Comparison of ENCODE assay signal across 8 cellular contexts in the genomic region with DNA sequence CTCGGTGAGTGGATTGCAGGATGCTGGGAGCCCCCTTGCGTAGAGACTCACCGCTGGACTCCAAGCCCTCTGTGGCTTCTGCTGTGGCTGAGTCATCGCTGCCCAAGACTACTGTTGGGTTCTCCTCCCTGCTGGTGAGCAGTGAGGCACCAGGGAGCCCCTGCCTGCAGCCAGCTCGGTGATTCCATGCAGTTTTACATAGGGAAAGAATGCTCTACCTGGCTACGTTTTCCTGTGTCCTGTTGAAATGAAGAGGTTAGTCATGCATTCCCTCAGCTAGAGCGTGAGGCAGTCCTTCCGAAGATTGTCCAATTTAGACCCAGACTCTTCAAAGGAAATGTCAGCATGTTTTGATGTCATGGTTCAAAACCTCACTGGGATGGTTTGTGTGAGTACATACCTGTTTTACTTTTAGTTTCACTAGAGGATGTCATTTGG. TPM values are rescaled to one million over a fixed set of nuclear protein-coding genes. Genes with fewer than 3 reads are reported as not detected.
A peak's percentile ranks its signal among the peaks of the same experiment; 100 is the strongest.
DNase-seq lines count a peak whose midpoint lies in the region; ATAC-seq, FAIRE-seq and TF ChIP-seq lines count a peak whose summit lies in the region.

No MANE protein-coding gene starts in this region.

- H3K27ac ChIP-seq in sigmoid colon, result no peak overlapping the region

- TF ChIP-seq CTCF in sigmoid colon (IDR thresholded peaks at IDR 0.05) (no peak), D721Med (IDR thresholded peaks at IDR 0.05; ENCODE audit: insufficient read depth, missing control alignments) (no peak)

- DNase-seq in activated T-cell treated with anti-CD3 and anti-CD28 coated beads for 1 hour (ENCODE audit: low read depth) (peak; percentile 15), naive B cell (peak; percentile 38), sigmoid colon (no peak), NCI-H187 (lab: John Stamatoyannopoulos, UW) (no peak), NCI-H2029 (lab: John Stamatoyannopoulos, UW) (no peak), D721Med (ENCODE audit: insufficient read length, low spot score) (no peak)

- TF ChIP-seq POLR2A in sigmoid colon (IDR thresholded peaks at IDR 0.05), result no peak

- peak; percentile 48 for ATAC-seq in GM18511 (IDR thresholded peaks at IDR 0.05; ENCODE audit: unreplicated experiment)
- peak; percentile 43 for ATAC-seq in HG03521 (IDR thresholded peaks at IDR 0.05; ENCODE audit: unreplicated experiment)
- peak; percentile 61 to 65 for ATAC-seq in naive B cell (ENCODE audit: low read depth in 2 of 2)

- peaks cover 0 to 2% of the 10 kb centered on the region in 2 donors for H3K36me3 Mint-ChIP-seq in naive B cell

- H3K36me3 ChIP-seq in sigmoid colon, result no peaks in the 10 kb centered on the region

- no peak for FAIRE-seq in D721Med (lab: Jason Lieb, UNC)

- peak overlapping the region; percentile 59 to 90 (median 82) for H3K4me3 Mint-ChIP-seq in naive B cell

- no peaks in the 10 kb centered on the region for H3K9me3 ChIP-seq in sigmoid colon

- peaks cover 53 to 86% (median 69%) of the 10 kb centered on the region in 3 donors for H3K4me1 Mint-ChIP-seq in naive B cell

- 67 to 85% methylated on average over 8 of the region's 8 CpGs for WGBS in sigmoid colon, 2 donors

- H3K27ac Mint-ChIP-seq in naive B cell, result peak overlapping the region; percentile 94 to 98 (median 96)

- H3K4me3 ChIP-seq in sigmoid colon, result no peak overlapping the region

- intact Hi-C loops in sigmoid colon (cut with DNase I), result no loop called here

- H3K27me3 Mint-ChIP-seq in naive B cell, result no peaks in the 10 kb centered on the region

- no peaks in the 10 kb centered on the region for H3K27me3 ChIP-seq in sigmoid colon

- H3K9me3 Mint-ChIP-seq in naive B cell, result no peaks in the 10 kb centered on the region

- H3K4me1 ChIP-seq in sigmoid colon, result no peaks in the 10 kb centered on the region

- no peak for TF ChIP-seq EP300 in sigmoid colon (IDR thresholded peaks at IDR 0.05)

RNA-seq across cellular contexts. Expression of a gene that starts 28.2 kb away (rescaled TPM):
- polyA plus RNA-seq in naive B cell (ENCODE audit: low read depth in 6 of 6) (10 to 100 TPM; 22.2 to 36.7 (median 27.0) TPM), sigmoid colon (10 to 100 TPM; 10.8 to 18.6 (median 12.3) TPM)
- 10 to 100 TPM in 3 of 4 donors, 1 to 10 TPM in 1; 9.5 to 16.1 (median 13.3) TPM for total RNA-seq in sigmoid colon

Comparison
In these comparisons a context has a peak if more than half of its experiments do, and no peak if none do; other contexts are left out.
1. DNase-seq: peak in activated T-cell treated with anti-CD3 and anti-CD28 coated beads for 1 hour (single experiment) and naive B cell (single experiment); none in sigmoid colon (single experiment), NCI-H187 (0 of 2), NCI-H2029 (single experiment) and D721Med (single experiment).
2. Peak in every context shown above with its lines, with median percentiles within 50 percentile points of each other: ATAC-seq.